Comparison of ENCODE assay signal across 28 cellular contexts in genomic region chr10:133027480-133027879, GRCh38.
"Had no signal": no experiment of that assay in that cellular context is flagged by ENCODE, and none has a peak within 500 bp of the region (broad histone marks: within the 10 kb centered on the region; RNA-seq: fewer than 3 reads in every experiment).

No MANE protein-coding gene starts in this region.

- DNase-seq: activated CD4-positive, alpha-beta memory T cell treated with anti-CD3 and anti-CD28 coated beads, Interleukin-2, amount 10 ng/mL, durations not matched to agents 7 days and 5 days; activated CD4-positive, alpha-beta T cell treated with anti-CD3 and anti-CD28 coated beads for 1 hour; activated CD4-positive, alpha-beta T cell treated with anti-CD3 and anti-CD28 coated beads for 48 hours; activated CD4-positive, CD25-positive, alpha-beta regulatory T cell; activated CD8-positive, alpha-beta memory T cell treated with anti-CD3 and anti-CD28 coated beads for 24 hours; activated CD8-positive, alpha-beta memory T cell treated with anti-CD3 and anti-CD28 coated beads, Interleukin-2, amount 10 ng/mL, durations not matched to agents 7 days and 5 days; activated CD8-positive, alpha-beta memory T cell treated with anti-CD3 and anti-CD28 coated beads, Interleukin-2, amount 50 U/mL, for 48 hours; activated effector memory CD4-positive, alpha-beta T cell treated with Interleukin-2 at 50 U/mL for 16 hours; activated naive CD4-positive, alpha-beta T cell treated with anti-CD3 and anti-CD28 coated beads, Interleukin-2, amount 10 ng/mL, durations not matched to agents 7 days and 5 days; activated naive CD8-positive, alpha-beta T cell treated with anti-CD3 and anti-CD28 coated beads, Interleukin-2, amount 50 U/mL, for 24 hours; activated T-cell treated with anti-CD3 and anti-CD28 coated beads, Interleukin-2, amount 50 U/mL, for 48 hours; anterior cingulate cortex; NCI-H1092 treated with DMSO at 0.1 percent for 48 hours; NCI-H146; NCI-H187; NCI-H2029 treated with DMSO at 0.1 percent for 48 hours; NCI-H226; NCI-H446 treated with DMSO at 0.1 percent for 48 hours; NCI-H524; RPMI8226; SIG-M5; SW 1271; T-helper 1 cell; T-helper 2 cell; T-helper 9 cell had no signal

- H3K4me3 ChIP-seq: K562 had no signal

- ATAC-seq: activated CD8-positive, alpha-beta memory T cell treated with anti-CD3 and anti-CD28 coated beads, Interleukin-2, amount 10 ng/mL, durations not matched to agents 7 days and 5 days; activated naive CD8-positive, alpha-beta T cell treated with anti-CD3 and anti-CD28 coated beads, Interleukin-2, amount 50 U/mL, for 24 hours; K562; Panc1 had no signal

- H3K27ac ChIP-seq: VCaP had no signal
